ENCODE assay signal across 18 cellular contexts in genomic region chrX:47162927-47163583, GRCh38. TPM values are rescaled to one million over a fixed set of nuclear protein-coding genes. Genes with fewer than 3 reads are reported as not detected.
DNase-seq lines count a peak whose midpoint lies in the region; ATAC-seq and TF ChIP-seq lines count a peak whose summit lies in the region.
"Had no signal": no experiment of that assay in that cellular context is flagged by ENCODE, and none has a peak within 500 bp of the region (broad histone marks: within the 10 kb centered on the region; RNA-seq: fewer than 3 reads in every experiment).

No MANE protein-coding gene starts in this region.

- H3K36me3 ChIP-seq in HEK293 (ENCODE audit: control insufficient read depth in 2 of 2, insufficient read depth in 1 of 2, low read length in 2 of 2) (peaks cover 18 to 24% of the 10 kb centered on the region in 2 experiments), right lobe of liver (no peaks in the 10 kb centered on the region), uterus (no peaks in the 10 kb centered on the region)

- TF ChIP-seq POLR2A in right lobe of liver (IDR thresholded peaks at IDR 0.05) (no peak), uterus (IDR thresholded peaks at IDR 0.05) (no peak)

- ATAC-seq in left lobe of liver, result peak; percentile 54
- peak; percentile 22 to 49 (median 42) for ATAC-seq in right lobe of liver
- no peak for ATAC-seq in GM18858 (IDR thresholded peaks at IDR 0.05; ENCODE audit: unreplicated experiment)
- no peak for ATAC-seq in activated T-helper 17 cell treated with anti-CD3 and anti-CD28 coated beads, Interleukin-2, amount 50 U/mL, for 72 hours (replicated peaks)

- H3K27me3 ChIP-seq in right lobe of liver (no peaks in the 10 kb centered on the region), uterus (no peaks in the 10 kb centered on the region)

- H3K9me3 Mint-ChIP-seq in activated T-helper 17 cell treated with anti-CD3 and anti-CD28 coated beads, Interleukin-2, amount 50 U/mL, for 72 hours, result no peaks in the 10 kb centered on the region

- WGBS in right lobe of liver (ENCODE audit: insufficient coverage, low coverage, low lambda C conversion rate, missing lambda C conversion rate), result 61% methylated on average over 5 of the region's 5 CpGs

- intact Hi-C loops in right lobe of liver (cut with DNase I) (no loop called here), uterus (cut with DNase I; ENCODE audit: low total_unique reads) (no loop called here)

- CTCF ChIA-PET in HEK293 (lab: Yijun Ruan, JAX), result no interaction called here

- peaks cover 55% of the 10 kb centered on the region for H3K36me3 Mint-ChIP-seq in activated T-helper 17 cell treated with anti-CD3 and anti-CD28 coated beads, Interleukin-2, amount 50 U/mL, for 72 hours (ENCODE audit: low read depth)

- no peak overlapping the region for H3K4me3 Mint-ChIP-seq in activated T-helper 17 cell treated with anti-CD3 and anti-CD28 coated beads, Interleukin-2, amount 50 U/mL, for 72 hours
- H3K4me3 Mint-ChIP-seq: CD4-positive, alpha-beta memory T cell had no signal

- DNase-seq in LNCaP clone FGC (ENCODE audit: low read depth) (peak; percentile 40), left lobe of liver (ENCODE audit: low spot score) (no peak), right lobe of liver (no peak), uterus (no peak)
- no peak for DNase-seq in stimulated activated naive CD4-positive, alpha-beta T cell (lab: John Stamatoyannopoulos, UW)
- DNase-seq: C1 segment of cervical spinal cord; Calu3; CD4-positive, alpha-beta memory T cell; COR-L47; DMS53; DMS79 treated with DMSO at 0.1 percent for 48 hours; GF-D8; GM23248; H7; HCEC 1CT had no signal

- H3K9me3 ChIP-seq in HEK293 (ENCODE audit: control insufficient read depth, insufficient read depth, low read depth, low read length) (no peaks in the 10 kb centered on the region; the same call in none of the 2 replicates), right lobe of liver (no peaks in the 10 kb centered on the region), uterus (no peaks in the 10 kb centered on the region)

- POLR2A ChIA-PET in HEK293 (lab: Yijun Ruan, JAX), result no interaction called here

- H3K27ac ChIP-seq in HEK293 (ENCODE audit: extremely low read depth, low read depth, low read length) (no peak overlapping the region), right lobe of liver (peak overlapping the region in 1 of 3 donors; percentile 34), uterus (no peak overlapping the region)
- H3K27ac ChIP-seq: GM23248 had no signal

- no peak overlapping the region for H3K27ac Mint-ChIP-seq in activated T-helper 17 cell treated with anti-CD3 and anti-CD28 coated beads, Interleukin-2, amount 50 U/mL, for 72 hours
- H3K27ac Mint-ChIP-seq: CD4-positive, alpha-beta memory T cell had no signal

- H3K4me1 ChIP-seq in HEK293 (ENCODE audit: control insufficient read depth, insufficient read depth, low read length) (no peaks in the 10 kb centered on the region), right lobe of liver (peaks cover 0 to 22% (median 3%) of the 10 kb centered on the region in 4 donors), uterus (no peaks in the 10 kb centered on the region)

- no peak overlapping the region for H3K4me3 ChIP-seq in HEK293 (ENCODE audit: low read depth, low read length)
- H3K4me3 ChIP-seq in LNCaP clone FGC (ENCODE audit: low read depth, low read length), result no peak overlapping the region
- no peak overlapping the region for H3K4me3 ChIP-seq in right lobe of liver
- H3K4me3 ChIP-seq in uterus, result no peak overlapping the region
- H3K4me3 ChIP-seq: GM23248 had no signal

- TF ChIP-seq CTCF in HEK293 (tag by site-specific recombination; IDR thresholded peaks at IDR 0.05), result no peak
- TF ChIP-seq CTCF in LNCaP clone FGC (IDR thresholded peaks at IDR 0.05; ENCODE audit: control insufficient read depth, extremely low read depth, insufficient read depth), result no peak
- no peak for TF ChIP-seq CTCF in right lobe of liver (IDR thresholded peaks at IDR 0.05)
- no peak for TF ChIP-seq CTCF in uterus (IDR thresholded peaks at IDR 0.05)

- H3K4me1 Mint-ChIP-seq in activated T-helper 17 cell treated with anti-CD3 and anti-CD28 coated beads, Interleukin-2, amount 50 U/mL, for 72 hours, result no peaks in the 10 kb centered on the region

- no peaks in the 10 kb centered on the region for H3K27me3 Mint-ChIP-seq in activated T-helper 17 cell treated with anti-CD3 and anti-CD28 coated beads, Interleukin-2, amount 50 U/mL, for 72 hours
- H3K27me3 Mint-ChIP-seq: CD4-positive, alpha-beta memory T cell had no signal

TF ChIP-seq in HEK293, 187 proteins besides CTCF, POLR2A, EP300 and RAD21:
- no peak for TF ChIP-seq ZNF266 (tag by site-specific recombination; IDR thresholded peaks at IDR 0.05; ENCODE audit: low read depth)
- TF ChIP-seq ZNF529 (tag by site-specific recombination; IDR thresholded peaks at IDR 0.05; ENCODE audit: insufficient replicate concordance), result peak; percentile 97

RNA-seq across cellular contexts. Expression of gene RBM10, which starts 18.0 kb away (rescaled TPM):
- 15.0 TPM for total RNA-seq in left lobe of liver
- total RNA-seq in right lobe of liver, result 10 to 100 TPM; 12.5 to 20.8 (median 15.2) TPM
- total RNA-seq in activated T-helper 17 cell treated with anti-CD3 and anti-CD28 coated beads, Interleukin-2, amount 50 U/mL, for 72 hours, result 10 to 100 TPM; 54.3 to 57.9 TPM
- 10 to 100 TPM in 2 of 4 donors, 1 to 10 TPM in 2; 4.4 to 45.4 (median 22.3) TPM for total RNA-seq in uterus

RNA-seq across cellular contexts. Expression of gene NDUFB11, which starts 18.6 kb away (rescaled TPM):
- 67.1 TPM for total RNA-seq in left lobe of liver
- total RNA-seq in right lobe of liver, result 10 to 100 TPM; 37.8 to 64.0 (median 50.7) TPM
- total RNA-seq in activated T-helper 17 cell treated with anti-CD3 and anti-CD28 coated beads, Interleukin-2, amount 50 U/mL, for 72 hours, result 10 to 100 TPM; 72.3 to 94.4 TPM
- 10 to 100 TPM; 28.6 to 42.6 (median 35.5) TPM for total RNA-seq in uterus

RNA-seq across cellular contexts. Expression of gene UBA1, which starts 30.6 kb away (rescaled TPM):
- total RNA-seq in left lobe of liver (87.2 TPM), right lobe of liver (100 to 1,000 TPM in 4 of 6 experiments, 10 to 100 TPM in 2; 85.1 to 120 (median 107) TPM), uterus (100 to 1,000 TPM in 3 of 4 donors, 10 to 100 TPM in 1; 72.9 to 187 (median 149) TPM)
- 100 to 1,000 TPM; 227 to 255 TPM for total RNA-seq in activated T-helper 17 cell treated with anti-CD3 and anti-CD28 coated beads, Interleukin-2, amount 50 U/mL, for 72 hours

RNA-seq across cellular contexts. Expression of gene CDK16, which starts 55.4 kb away (rescaled TPM):
- 21.7 TPM for total RNA-seq in left lobe of liver
- 10 to 100 TPM; 14.6 to 37.4 (median 29.5) TPM for total RNA-seq in right lobe of liver
- total RNA-seq in activated T-helper 17 cell treated with anti-CD3 and anti-CD28 coated beads, Interleukin-2, amount 50 U/mL, for 72 hours, result 10 to 100 TPM; 58.3 to 71.5 TPM
- total RNA-seq in uterus, result 10 to 100 TPM; 23.2 to 80.5 (median 74.3) TPM

Comparison
In these comparisons a context has a peak if more than half of its experiments do, and no peak if none do; other contexts are left out.
1. ATAC-seq: peak in left lobe of liver (single experiment) and right lobe of liver (4 of 4); none in GM18858 (single experiment) and activated T-helper 17 cell treated with anti-CD3 and anti-CD28 coated beads, Interleukin-2, amount 50 U/mL, for 72 hours (single experiment).